ENCODE assay signal across 8 cellular contexts in the genomic region with DNA sequence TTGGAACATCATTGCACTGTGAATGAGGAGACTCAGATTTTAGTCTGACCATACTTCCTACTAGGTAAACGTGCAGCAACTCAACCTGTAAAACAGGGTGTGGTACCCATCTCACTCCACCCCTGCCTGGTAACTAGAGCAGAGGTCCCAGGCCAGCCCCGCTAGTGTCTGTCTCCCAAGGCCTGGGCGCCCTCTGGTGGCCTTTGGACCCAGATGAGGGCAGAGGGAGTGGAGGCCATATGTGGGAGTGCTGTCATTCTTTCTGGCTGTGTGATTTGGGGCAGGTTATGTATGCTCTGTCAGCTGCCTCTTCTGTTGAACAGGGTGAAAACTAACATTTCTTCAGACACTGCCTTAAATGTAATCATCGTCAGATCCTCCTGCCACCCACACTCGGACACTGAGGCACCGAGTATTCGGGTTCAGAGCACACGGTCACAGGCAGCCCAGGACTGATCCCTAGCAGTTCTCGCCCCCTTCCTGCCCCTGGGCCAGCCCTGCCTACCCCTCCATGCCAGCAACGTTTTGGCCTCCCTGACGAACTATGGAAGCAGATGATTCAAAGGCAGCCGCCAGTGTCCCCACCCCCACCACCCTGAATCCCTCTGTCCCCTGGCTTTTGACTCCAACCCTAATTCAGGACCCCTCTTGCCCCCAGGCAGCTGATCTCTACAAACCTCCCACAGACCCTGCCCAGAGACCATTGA.
DNase-seq lines count a peak whose midpoint lies in the region; ATAC-seq and FAIRE-seq lines count a peak whose summit lies in the region.

No MANE protein-coding gene starts in this region.

- no peak overlapping the region for H4K91ac ChIP-seq in neuronal stem cell (ENCODE audit: low read depth, low read length, poor library complexity)

- peak overlapping the region; percentile 38 for H2AK5ac ChIP-seq in neuronal stem cell (ENCODE audit: low read depth, low read length)

- no peak for FAIRE-seq in RCC 7860 (lab: Jason Lieb, UNC)

- H2BK15ac ChIP-seq in neuronal stem cell (ENCODE audit: low read length), result peak overlapping the region; percentile 18

- no peaks in the 10 kb centered on the region for H3K36me3 ChIP-seq in neuronal stem cell (replicated peaks in 1 of 2; ENCODE audit: control insufficient read depth in 2 of 2, insufficient read depth in 2 of 2, low read length in 2 of 2)

- no peak overlapping the region for H3K4me3 ChIP-seq in Jurkat, Clone E6-1 (ENCODE audit: low read length)
- no peak overlapping the region for H3K4me3 ChIP-seq in neuronal stem cell (ENCODE audit: low read length in 2 of 2)

- ATAC-seq in GM21619 (IDR thresholded peaks at IDR 0.05; ENCODE audit: unreplicated experiment), result peak; percentile 83

- no peak overlapping the region for H3K4me2 ChIP-seq in neuronal stem cell (ENCODE audit: insufficient read depth, low read length, poor library complexity, severe bottlenecking)

- peaks cover 0 to 2% of the 10 kb centered on the region in 2 donors for H3K9me3 ChIP-seq in neuronal stem cell (replicated peaks in 1 of 2; ENCODE audit: control insufficient read depth in 2 of 2, insufficient read depth in 1 of 2, low read depth in 1 of 2, low read length in 2 of 2)

- no peaks in the 10 kb centered on the region for H3K79me1 ChIP-seq in neuronal stem cell (ENCODE audit: low read depth, low read length)

- no peak overlapping the region for H3K23ac ChIP-seq in neuronal stem cell (ENCODE audit: low read depth, low read length, poor library complexity)

- H2AFZ ChIP-seq in neuronal stem cell (ENCODE audit: low read length), result peak overlapping the region; percentile 12

- H2BK12ac ChIP-seq in neuronal stem cell (ENCODE audit: low read length), result no peak overlapping the region

- peaks cover 0 to 5% (median 0%) of the 10 kb centered on the region in 3 experiments for H3K27me3 ChIP-seq in neuronal stem cell (ENCODE audit: control insufficient read depth in 3 of 3, insufficient read depth in 3 of 3, low read depth in 1 of 3, low read length in 3 of 3)

- no peak overlapping the region for H3K18ac ChIP-seq in neuronal stem cell (ENCODE audit: low read length)

- DNase-seq in DMS79 (lab: John Stamatoyannopoulos, UW) (peak; percentile 40), RCC 7860 (ENCODE audit: low spot score) (peak; percentile 49), activated T-helper 1 cell treated with Interleukin-2 at 50 U/mL for 16 hours (ENCODE audit: low read depth) (peak; percentile 76), fibroblast of peridontal ligament (ENCODE audit: extremely low read depth) (peak; percentile 65), neuronal stem cell (ENCODE audit: low spot score) (peak; percentile 73), stromal cell of bone marrow (ENCODE audit: low read depth) (peak; percentile 42)
- DNase-seq in Jurkat, Clone E6-1 (ENCODE audit: low read depth, low spot score), result peak; percentile 72

- no peak overlapping the region for H3K27ac ChIP-seq in neuronal stem cell (replicated peaks; ENCODE audit: low read length)

- H2BK120ac ChIP-seq in neuronal stem cell (ENCODE audit: low read depth, low read length), result no peak overlapping the region

- H3K4ac ChIP-seq in neuronal stem cell (ENCODE audit: low read length), result no peak overlapping the region

- no peak overlapping the region for H3K9ac ChIP-seq in neuronal stem cell (ENCODE audit: low read depth, low read length, poor library complexity)

- no peak overlapping the region for H3K14ac ChIP-seq in neuronal stem cell (ENCODE audit: low read length)

- no peak overlapping the region for H4K8ac ChIP-seq in neuronal stem cell (ENCODE audit: low read depth, low read length)

- peaks cover 3% of the 10 kb centered on the region in 2 donors for H3K4me1 ChIP-seq in neuronal stem cell (ENCODE audit: control insufficient read depth in 2 of 2, insufficient read depth in 1 of 2, low read depth in 1 of 2, low read length in 2 of 2)

- no peak overlapping the region for H2BK5ac ChIP-seq in neuronal stem cell (ENCODE audit: low read length)

- WGBS in neuronal stem cell (ENCODE audit: extremely low coverage in 2 of 2, insufficient read length in 2 of 2, insufficient replicate concordance in 1 of 2), 2 donors, result no CpG with 5 or more reads among the region's 12 CpGs
